In the genomic region with DNA sequence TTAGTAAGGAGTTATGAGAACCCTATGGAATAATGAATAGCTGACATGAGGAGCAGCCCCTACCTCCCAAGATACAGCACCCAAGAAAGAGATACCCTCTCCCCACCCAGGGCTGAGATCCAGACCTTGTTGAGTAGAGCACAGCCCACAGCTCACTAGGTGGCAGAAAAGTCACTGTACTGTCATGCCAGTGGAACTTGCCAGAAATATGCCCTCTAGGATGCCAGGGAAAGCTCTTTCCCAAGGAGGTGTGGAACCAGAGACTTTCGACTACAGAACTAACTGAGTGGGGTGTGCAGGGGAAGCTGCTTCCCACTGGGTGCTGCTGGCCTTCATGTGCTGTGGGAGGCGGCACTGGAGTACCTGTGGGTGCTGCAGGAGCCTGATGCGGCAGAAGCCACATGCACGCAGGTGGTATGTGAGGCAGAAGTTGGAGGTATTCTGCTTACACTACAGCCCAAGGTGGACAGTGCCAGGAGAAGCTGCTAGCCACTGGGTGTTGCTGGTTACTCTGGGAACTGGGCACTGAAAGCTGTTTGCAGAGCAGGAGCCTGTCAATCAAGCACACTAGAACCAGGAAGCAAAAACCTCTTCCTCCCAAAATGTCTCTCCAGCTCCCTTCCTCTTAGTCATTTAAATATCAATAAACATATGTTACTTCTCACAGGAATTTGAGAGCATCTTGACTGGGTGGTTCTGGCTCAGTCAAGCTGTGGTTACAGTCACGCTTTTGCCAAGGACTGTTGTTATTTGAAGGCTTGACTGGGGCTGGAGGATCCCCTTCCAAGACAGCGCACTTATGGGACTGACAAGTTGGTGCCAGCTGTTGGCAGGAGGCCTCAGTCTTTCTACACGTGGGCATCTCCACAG, we compare ENCODE assay signal across 14 cellular contexts. TPM values are rescaled to one million over a fixed set of nuclear protein-coding genes. Genes with fewer than 3 reads are reported as not detected.
A peak's percentile ranks its signal among the peaks of the same experiment; 100 is the strongest.
DNase-seq lines count a peak whose midpoint lies in the region; FAIRE-seq and TF ChIP-seq lines count a peak whose summit lies in the region.
"Had no signal": no experiment of that assay in that cellular context is flagged by ENCODE, and none has a peak within 500 bp of the region (broad histone marks: within the 10 kb centered on the region; RNA-seq: fewer than 3 reads in every experiment).

No MANE protein-coding gene starts in this region.

- no CpG with 5 or more reads among the region's 7 CpGs for WGBS in trophoblast cell (ENCODE audit: extremely low coverage, insufficient coverage, insufficient read length)
- 75 to 79% (median 77%) methylated on average over 6 to 7 of the region's 7 CpGs for WGBS in adrenal gland, 4 donors

- no peaks in the 10 kb centered on the region for H3K27me3 ChIP-seq in bronchial epithelial cell (ENCODE audit: control insufficient read depth, insufficient read depth, low read length)
- no peaks in the 10 kb centered on the region for H3K27me3 ChIP-seq in trophoblast cell (ENCODE audit: insufficient read depth, low read length)
- H3K27me3 ChIP-seq in adrenal gland = peaks cover 3% of the 10 kb centered on the region
- no peaks in the 10 kb centered on the region for H3K27me3 ChIP-seq in BE2C

- H3K36me3 ChIP-seq in bronchial epithelial cell (ENCODE audit: control insufficient read depth, insufficient read depth, low read length) = no peaks in the 10 kb centered on the region
- no peaks in the 10 kb centered on the region for H3K36me3 ChIP-seq in trophoblast cell (ENCODE audit: control insufficient read depth in 1 of 2, insufficient read depth in 2 of 2, low read length in 2 of 2)
- H3K36me3 ChIP-seq in adrenal gland (replicated peaks in 1 of 2) = no peaks in the 10 kb centered on the region
- no peaks in the 10 kb centered on the region for H3K36me3 ChIP-seq in BE2C
- H3K36me3 ChIP-seq: tibial artery had no signal

- no peak for TF ChIP-seq CTCF in bronchial epithelial cell (IDR thresholded peaks at IDR 0.05; ENCODE audit: insufficient read depth, low read length, severe bottlenecking)
- TF ChIP-seq CTCF in adrenal gland (IDR thresholded peaks at IDR 0.05) = no peak
- TF ChIP-seq CTCF in BE2C (IDR thresholded peaks at IDR 0.05; ENCODE audit: low read depth, low read length) = no peak

- intact Hi-C loops in adrenal gland (cut with DNase I) = no loop called here

- H3K27ac ChIP-seq in trophoblast cell (ENCODE audit: low read depth, low read length) = no peak overlapping the region
- H3K27ac ChIP-seq in adrenal gland = no peak overlapping the region
- H3K27ac ChIP-seq: tibial artery had no signal

- H3K4me3 ChIP-seq in bronchial epithelial cell (ENCODE audit: low read depth, low read length) (no peak overlapping the region), trophoblast cell (ENCODE audit: low read depth, low read length) (peak overlapping the region; percentile 40), adrenal gland (no peak overlapping the region), BE2C (ENCODE audit: low read depth, low read length) (no peak overlapping the region)
- H3K4me3 ChIP-seq: tibial artery had no signal

- DNase-seq in NCI-H2107 treated with DMSO at 0.1 percent for 48 hours (lab: John Stamatoyannopoulos, UW; ENCODE audit: unreplicated experiment) (peak; percentile 32), NCI-H2107 (lab: John Stamatoyannopoulos, UW) (no peak), NCI-H187 (lab: John Stamatoyannopoulos, UW) (peak; percentile 24 to 73), bronchial epithelial cell (ENCODE audit: low read depth) (peak; percentile 30), trophoblast cell (no peak), adrenal gland (no peak), BE2C (no peak)
- no peak for DNase-seq in effector CD8-positive, alpha-beta T cell (lab: John Stamatoyannopoulos, UW)
- DNase-seq: activated CD4-positive, alpha-beta T cell treated with anti-CD3 and anti-CD28 coated beads for 48 hours; KG1; tibial artery had no signal

- H2BK12ac ChIP-seq in trophoblast cell (ENCODE audit: low read length) = no peak overlapping the region

- no peak overlapping the region for H2BK5ac ChIP-seq in trophoblast cell (ENCODE audit: low read depth, low read length, poor library complexity)

- H3K4me1 ChIP-seq in trophoblast cell (ENCODE audit: control insufficient read depth in 1 of 2, insufficient read depth in 2 of 2, low read length in 2 of 2) (no peaks in the 10 kb centered on the region), adrenal gland (replicated peaks in 1 of 2) (no peaks in the 10 kb centered on the region), BE2C (no peaks in the 10 kb centered on the region)
- H3K4me1 ChIP-seq: tibial artery had no signal

- FAIRE-seq in bronchial epithelial cell (lab: Jason Lieb, UNC) = no peak
- FAIRE-seq: islet of Langerhans had no signal

- H3K14ac ChIP-seq in trophoblast cell (ENCODE audit: low read length) = no peak overlapping the region

- no peak overlapping the region for H4K8ac ChIP-seq in trophoblast cell (ENCODE audit: low read depth, low read length)

- TF ChIP-seq POLR2A in adrenal gland (IDR thresholded peaks at IDR 0.05) = no peak

- no peak overlapping the region for H3K4me2 ChIP-seq in trophoblast cell (ENCODE audit: low read length)

- no peaks in the 10 kb centered on the region for H3K9me3 ChIP-seq in trophoblast cell (ENCODE audit: insufficient read depth, low read depth, low read length)
- no peaks in the 10 kb centered on the region for H3K9me3 ChIP-seq in adrenal gland (replicated peaks in 1 of 3)
- no peaks in the 10 kb centered on the region for H3K9me3 ChIP-seq in BE2C
- H3K9me3 ChIP-seq: tibial artery had no signal

- H3K79me1 ChIP-seq in trophoblast cell (ENCODE audit: low read length) = no peaks in the 10 kb centered on the region

- no peak overlapping the region for H3K23ac ChIP-seq in trophoblast cell (ENCODE audit: low read length)

- no peak overlapping the region for H4K12ac ChIP-seq in trophoblast cell (ENCODE audit: low read depth, low read length)

- no peak overlapping the region for H4K91ac ChIP-seq in trophoblast cell (ENCODE audit: low read depth, low read length)

- H2BK120ac ChIP-seq in trophoblast cell (ENCODE audit: insufficient read depth, low read length, poor library complexity) = no peak overlapping the region

- no peak overlapping the region for H2AFZ ChIP-seq in trophoblast cell (ENCODE audit: insufficient read depth, low read length, poor library complexity)

- H3K4ac ChIP-seq in trophoblast cell (ENCODE audit: low read depth, low read length) = no peak overlapping the region

- H2AK5ac ChIP-seq in trophoblast cell (ENCODE audit: low read length) = no peak overlapping the region

- H3K79me2 ChIP-seq in trophoblast cell (ENCODE audit: control insufficient read depth, insufficient read depth, low read length, poor library complexity) = no peaks in the 10 kb centered on the region

- H3K9ac ChIP-seq in trophoblast cell (ENCODE audit: low read length) = no peak overlapping the region

- no peak overlapping the region for H3K18ac ChIP-seq in trophoblast cell (ENCODE audit: low read length)

RNA-seq across cellular contexts. Expression of a gene that starts 17.9 kb away (rescaled TPM):
- total RNA-seq in bronchial epithelial cell (0.13 and 0.53 TPM in 2 replicates), adrenal gland (10 to 100 TPM in 1 of 8 donors, 1 to 10 TPM in 3, under 1 TPM in 3, not detected in 1; 0.29 to 44.7 (median 1.1) TPM)
- 0.15 and 0.18 TPM in 2 replicates for polyA plus RNA-seq in trophoblast cell (2013)
- polyA plus RNA-seq in adrenal gland = 1 to 10 TPM in 2 of 3 donors, under 1 TPM in 1; 0.81 to 6.9 (median 6.8) TPM
- polyA plus RNA-seq in BE2C (2012; ENCODE audit: insufficient read depth, insufficient read length, low read depth) = 3.1 TPM

RNA-seq across cellular contexts. Expression of a gene that starts 21.7 kb away (rescaled TPM):
- not detected in 2 replicates for total RNA-seq in bronchial epithelial cell
- polyA plus RNA-seq in trophoblast cell (2013) = 0.22 TPM in 1 of 2 replicates, not detected in the other
- not detected for total RNA-seq in adrenal gland
- not detected for polyA plus RNA-seq in adrenal gland
- polyA plus RNA-seq in BE2C (2012; ENCODE audit: insufficient read depth, insufficient read length, low read depth) = not detected
- total RNA-seq: osteocyte had no signal

RNA-seq across cellular contexts. Expression of a gene that starts 26.1 kb away (rescaled TPM):
- total RNA-seq in bronchial epithelial cell = not detected in 2 replicates
- not detected in 2 replicates for polyA plus RNA-seq in trophoblast cell (2013)
- not detected for total RNA-seq in adrenal gland
- polyA plus RNA-seq in adrenal gland = not detected
- polyA plus RNA-seq in BE2C (2012; ENCODE audit: insufficient read depth, insufficient read length, low read depth) = not detected
- total RNA-seq: activated naive CD4-positive, alpha-beta T cell treated with anti-CD3 and anti-CD28 coated beads, Interleukin-2, amount 50 U/mL, for 72 hours; osteocyte had no signal

RNA-seq across cellular contexts. Expression of a gene that starts 42.4 kb away (rescaled TPM):
- total RNA-seq in bronchial epithelial cell (not detected in 2 replicates), adrenal gland (1 to 10 TPM in 2 of 8 donors, under 1 TPM in 1, not detected in 5; 0.70 to 5.1 (median 4.7) TPM)
- polyA plus RNA-seq in trophoblast cell (2013) = not detected in 2 replicates
- 1 to 10 TPM in 1 of 3 donors, not detected in 2; 1.5 TPM for polyA plus RNA-seq in adrenal gland
- polyA plus RNA-seq in BE2C (2012; ENCODE audit: insufficient read depth, insufficient read length, low read depth) = not detected
- total RNA-seq: activated naive CD4-positive, alpha-beta T cell treated with anti-CD3 and anti-CD28 coated beads, Interleukin-2, amount 50 U/mL, for 72 hours; osteocyte had no signal

RNA-seq across cellular contexts. Expression of a gene that starts 50.5 kb away (rescaled TPM):
- not detected in 2 replicates for total RNA-seq in bronchial epithelial cell
- not detected in 2 replicates for polyA plus RNA-seq in trophoblast cell (2013)
- total RNA-seq in adrenal gland = under 1 TPM in 1 of 8 donors, not detected in 7; 0.14 TPM
- polyA plus RNA-seq in adrenal gland = under 1 TPM in 1 of 3 donors, not detected in 2; 0.13 TPM
- polyA plus RNA-seq in BE2C (2012; ENCODE audit: insufficient read depth, insufficient read length, low read depth) = 0.51 TPM
- total RNA-seq: activated naive CD4-positive, alpha-beta T cell treated with anti-CD3 and anti-CD28 coated beads, Interleukin-2, amount 50 U/mL, for 72 hours; osteocyte had no signal

Comparison
In these comparisons a context has a peak if more than half of its experiments do, and no peak if none do; other contexts are left out.
1. DNase-seq: peak in NCI-H2107 treated with DMSO at 0.1 percent for 48 hours (single experiment), NCI-H187 (2 of 2) and bronchial epithelial cell (single experiment); none in NCI-H2107 (single experiment), trophoblast cell (0 of 2), adrenal gland (0 of 7), effector CD8-positive, alpha-beta T cell (single experiment) and BE2C (single experiment).